9 cellular contexts compared by ENCODE assay signal in genomic region chr2:62787381-62787780, GRCh38.
DNase-seq lines count a peak whose midpoint lies in the region; ATAC-seq and TF ChIP-seq lines count a peak whose summit lies in the region.
"Had no signal": no experiment of that assay in that cellular context is flagged by ENCODE, and none has a peak within 500 bp of the region (broad histone marks: within the 10 kb centered on the region; RNA-seq: fewer than 3 reads in every experiment).

No MANE protein-coding gene starts in this region.

- no peaks in the 10 kb centered on the region for H4K20me1 ChIP-seq in OCI-LY7 (ENCODE audit: insufficient read depth, low read length)

- H3K4me1 ChIP-seq in OCI-LY7 (ENCODE audit: insufficient read depth, low read length, poor library complexity, severe bottlenecking): no peaks in the 10 kb centered on the region

- H3K9me2 ChIP-seq in OCI-LY7 (ENCODE audit: insufficient read depth, low read length): no peaks in the 10 kb centered on the region

- H3K27me3 Mint-ChIP-seq in progenitor cell of endocrine pancreas: no peaks in the 10 kb centered on the region

- CTCF ChIA-PET in OCI-LY7 (lab: Charles Lee; ENCODE audit: unreplicated experiment): no interaction called here

- H3K27ac ChIP-seq in OCI-LY7 (ENCODE audit: low read depth, low read length, poor library complexity, severe bottlenecking): no peak overlapping the region
- H3K27ac ChIP-seq: skin epidermis had no signal

- H3K36me3 ChIP-seq in OCI-LY7 (ENCODE audit: insufficient read depth, low read length): no peaks in the 10 kb centered on the region; the same call in 1 of the 2 replicates

- no TSS peak for BruUV-seq in OCI-LY7 (replicated peaks; lab: Mats Ljungman, UMichigan)

- intact Hi-C loops in OCI-LY7 (cut with micrococcal nuclease; ENCODE audit: unreplicated experiment): loop anchor here (10.0 kb wide), 2 partner anchors 517 to 637 kb away; no protein-coding TSS in a partner anchor

- no peak overlapping the region for H3K27ac Mint-ChIP-seq in progenitor cell of endocrine pancreas

- no peak overlapping the region for H3K4me2 ChIP-seq in OCI-LY7 (ENCODE audit: low read length)

- peaks cover 8% of the 10 kb centered on the region for H3K36me3 Mint-ChIP-seq in progenitor cell of endocrine pancreas (ENCODE audit: insufficient read depth)

- TF ChIP-seq CTCF in OCI-LY7 (conservative IDR thresholded peaks at IDR 0.05; ENCODE audit: low read length) (peak; percentile 60), progenitor cell of endocrine pancreas (IDR thresholded peaks at IDR 0.05; ENCODE audit: unreplicated experiment) (peak; percentile 41)

- H3K9me3 ChIP-seq in OCI-LY7 (ENCODE audit: low read length): 0 out of 2 replicates have a peak, but pooled peaks cover 5% of the 10 kb centered on the region

- H3K4me1 Mint-ChIP-seq in progenitor cell of endocrine pancreas (ENCODE audit: low read depth): peaks cover 11% of the 10 kb centered on the region

- H3K9me3 Mint-ChIP-seq in progenitor cell of endocrine pancreas (ENCODE audit: low read depth): peaks cover 10% of the 10 kb centered on the region

- POLR2A ChIA-PET in OCI-LY7 (lab: Charles Lee): interaction anchor here (0.8 kb wide), 1 partner anchor 9 kb away, joined by 3 read pairs; no protein-coding TSS in a partner anchor

- H3K4me3 ChIP-seq in OCI-LY7 (ENCODE audit: low read depth, low read length, poor library complexity, severe bottlenecking): no peak overlapping the region
- H3K4me3 ChIP-seq: skin epidermis had no signal

- peak; percentile 15 to 63 for DNase-seq in NCI-H524 (lab: John Stamatoyannopoulos, UW)
- no peak for DNase-seq in NCI-H524 treated with DMSO at 0.1 percent for 48 hours (lab: John Stamatoyannopoulos, UW)
- peak; percentile 35 for DNase-seq in OCI-LY7 (ENCODE audit: low spot score)
- DNase-seq in progenitor cell of endocrine pancreas (ENCODE audit: low spot score, unreplicated experiment): no peak
- DNase-seq in islet precursor cell: no peak

- no peak overlapping the region for H2AFZ ChIP-seq in OCI-LY7 (ENCODE audit: low read length)

- H3K4me3 Mint-ChIP-seq in progenitor cell of endocrine pancreas (ENCODE audit: low read depth): no peak overlapping the region

- peak; percentile 74 for ATAC-seq in HG03378 (IDR thresholded peaks at IDR 0.05; ENCODE audit: unreplicated experiment)
- ATAC-seq in esophagus mucosa: peak; percentile 68
- no peak for ATAC-seq in GM19455 (IDR thresholded peaks at IDR 0.05; ENCODE audit: unreplicated experiment)

- no peaks in the 10 kb centered on the region for H3K79me2 ChIP-seq in OCI-LY7 (ENCODE audit: insufficient read depth, low read depth, low read length)

Comparison
In these comparisons a context has a peak if more than half of its experiments do, and no peak if none do; other contexts are left out.
1. DNase-seq: peak in NCI-H524 (2 of 2) and OCI-LY7 (single experiment); none in NCI-H524 treated with DMSO at 0.1 percent for 48 hours (single experiment), progenitor cell of endocrine pancreas (single experiment) and islet precursor cell (single experiment).